In the genomic region with DNA sequence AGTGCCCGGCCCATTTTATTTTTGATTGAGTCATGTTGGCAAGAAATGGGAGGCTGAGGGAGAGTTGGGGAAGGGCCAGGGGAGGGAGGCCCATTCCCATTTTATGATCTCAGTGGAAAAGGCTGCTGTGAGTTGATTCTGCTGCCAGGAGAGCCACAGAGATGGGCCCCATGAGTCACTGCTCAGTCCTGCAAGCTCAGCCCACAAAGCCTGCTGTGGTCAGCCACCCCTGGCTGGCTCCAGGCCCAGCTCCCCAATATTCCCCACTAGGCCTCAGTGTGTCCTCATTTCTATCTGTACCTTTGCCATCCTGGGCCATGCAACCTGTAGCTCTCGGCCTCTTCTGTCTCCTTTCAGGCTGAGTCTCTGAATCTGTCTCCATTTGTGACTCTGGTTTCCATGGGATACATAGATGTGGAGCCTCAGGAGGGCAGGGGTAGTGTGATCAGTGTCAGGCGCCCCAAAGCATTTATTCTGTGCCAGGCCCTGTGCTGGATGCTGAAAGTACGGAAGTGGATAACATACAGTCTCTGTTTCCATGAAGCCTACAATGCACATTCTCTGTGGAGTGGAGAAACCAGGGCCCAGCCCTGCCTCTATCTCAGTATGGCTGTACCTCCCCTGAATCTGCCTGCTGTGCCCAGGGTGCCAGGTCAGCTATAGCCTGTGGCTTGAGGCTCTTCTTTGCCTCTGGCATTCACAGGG, we compare ENCODE assay signal across 1 cellular context.
TF ChIP-seq lines count a peak whose summit lies in the region.

No MANE protein-coding gene starts in this region.

TF ChIP-seq in endothelial cell of umbilical vein, 7 proteins besides CTCF, POLR2A, EP300 and RAD21 (continued from another document):
- TF ChIP-seq GATA2 (IDR thresholded peaks at IDR 0.05; ENCODE audit: insufficient read depth, insufficient read length, low read depth, low read length), result no peak
